In genomic region chr9:135198889-135199288, GRCh38 we compare ENCODE assay signal across 1 cellular context.
TF ChIP-seq lines count a peak whose summit lies in the region.

No MANE protein-coding gene starts in this region.

TF ChIP-seq in GM23338, 12 proteins besides CTCF, POLR2A, EP300 and RAD21 (continued from another document):
- peak; percentile 82 for TF ChIP-seq ZNF462 (CRISPR knock-in tag; IDR thresholded peaks at IDR 0.05)
